In genomic region chr22:39318507-39319283, GRCh38 we compare ENCODE assay signal across 1 cellular context.
TF ChIP-seq lines count a peak whose summit lies in the region.

No MANE protein-coding gene starts in this region.

TF ChIP-seq in GM12878, 131 proteins besides CTCF, POLR2A, EP300 and RAD21:
- TF ChIP-seq JUNB (IDR thresholded peaks at IDR 0.05): no peak
- TF ChIP-seq CREB1 (IDR thresholded peaks at IDR 0.05; ENCODE audit: low read depth): peak; percentile 17; the same call in 1 of the 2 replicates
- TF ChIP-seq ZNF384 (IDR thresholded peaks at IDR 0.05; ENCODE audit: borderline replicate concordance, low read depth, low read length): no peak
- TF ChIP-seq TCF3 (IDR thresholded peaks at IDR 0.05; ENCODE audit: borderline replicate concordance, insufficient read depth, low read depth, low read length): 0 out of 2 replicates have a peak, but pooled peaks have one; percentile 10
- TF ChIP-seq SIX5 (IDR thresholded peaks at IDR 0.05; ENCODE audit: low read depth, low read length, severe bottlenecking): no peak
- TF ChIP-seq CBX5 (IDR thresholded peaks at IDR 0.05; ENCODE audit: low read depth): no peak
- peak; percentile 1; the same call in 1 of the 2 replicates for TF ChIP-seq MLLT1 (IDR thresholded peaks at IDR 0.05)
- TF ChIP-seq NR2F1 (conservative IDR thresholded peaks at IDR 0.05): no peak
- TF ChIP-seq CUX1 (IDR thresholded peaks at IDR 0.05; ENCODE audit: insufficient replicate concordance, low read depth, low read length): no peak
- no peak for TF ChIP-seq SMC3 (IDR thresholded peaks at IDR 0.05; ENCODE audit: borderline replicate concordance, low read length)
- TF ChIP-seq TCF12 (IDR thresholded peaks at IDR 0.05; ENCODE audit: low read depth, low read length): no peak
